ENCODE assay signal across 8 cellular contexts in genomic region chr12:115451785-115452736, GRCh38.
A peak's percentile ranks its signal among the peaks of the same experiment; 100 is the strongest.
DNase-seq lines count a peak whose midpoint lies in the region; ATAC-seq and TF ChIP-seq lines count a peak whose summit lies in the region.

No MANE protein-coding gene starts in this region.

- no TSS peak for BruUV-seq in Calu3 (replicated peaks; lab: Mats Ljungman, UMichigan)

- H3K27me3 Mint-ChIP-seq in Calu3 (ENCODE audit: unreplicated experiment): peaks cover 37% of the 10 kb centered on the region

- H3K4me3 Mint-ChIP-seq in Calu3 (ENCODE audit: low read depth, unreplicated experiment): peak overlapping the region; percentile 48

- H3K4me1 Mint-ChIP-seq in Calu3 (ENCODE audit: low read depth, unreplicated experiment): no peaks in the 10 kb centered on the region

- ATAC-seq in HG03103 (IDR thresholded peaks at IDR 0.05; ENCODE audit: low read depth, unreplicated experiment): peak; percentile 42
- ATAC-seq in SK-N-SH treated with all-trans-retinoic acid at 6 μM for 48 hours: peak; percentile 49
- peak in 3 of 4 donors; percentile 38 to 60 (median 53) for ATAC-seq in psoas muscle
- ATAC-seq in HG03025 (IDR thresholded peaks at IDR 0.05; ENCODE audit: low FRiP score, unreplicated experiment): no peak

- CTCF ChIA-PET in Calu3 (lab: Charles Lee): no interaction called here

- no peak overlapping the region for H3K27ac Mint-ChIP-seq in Calu3 (ENCODE audit: unreplicated experiment)

- H3K36me3 ChIP-seq in cardiac muscle cell (no peaks in the 10 kb centered on the region), psoas muscle (ENCODE audit: insufficient read depth in 1 of 2, low read depth in 1 of 2) (no peaks in the 10 kb centered on the region)

- H3K27ac ChIP-seq in cardiac muscle cell (peak overlapping the region; percentile 77), psoas muscle (peak overlapping the region; percentile 46)

- peak; percentile 24 for DNase-seq in Calu3
- DNase-seq in cardiac muscle cell (ENCODE audit: low read depth in 1 of 2, low spot score in 1 of 2): peak; percentile 27 to 94
- peak; percentile 41 to 50 for DNase-seq in psoas muscle
- no peak for DNase-seq in NCI-H2107 (lab: John Stamatoyannopoulos, UW)
- DNase-seq in NOMO-1 treated with DMSO at 0.1 percent for 48 hours (lab: John Stamatoyannopoulos, UW; ENCODE audit: unreplicated experiment): no peak

- no peaks in the 10 kb centered on the region for H3K36me3 Mint-ChIP-seq in Calu3 (ENCODE audit: insufficient read depth, unreplicated experiment)

- 3 to 8% (median 4%) methylated on average over 34 to 83 of the region's 83 CpGs for WGBS in psoas muscle, 3 donors

- no peaks in the 10 kb centered on the region for H3K9me3 ChIP-seq in cardiac muscle cell (ENCODE audit: low read depth)
- H3K9me3 ChIP-seq in psoas muscle: no peaks in the 10 kb centered on the region

- no peaks in the 10 kb centered on the region for H3K9me3 Mint-ChIP-seq in Calu3 (ENCODE audit: low read depth, unreplicated experiment)

- H3K4me1 ChIP-seq in cardiac muscle cell (ENCODE audit: low read depth) (peaks cover 31% of the 10 kb centered on the region), psoas muscle (no peaks in the 10 kb centered on the region)

- intact Hi-C loops in Calu3 (cut with micrococcal nuclease; ENCODE audit: unreplicated experiment) (no loop called here), psoas muscle (cut with DNase I) (no loop called here)

- H3K4me3 ChIP-seq in cardiac muscle cell (peak overlapping the region; percentile 26), psoas muscle (peak overlapping the region; percentile 59)

- H3K27me3 ChIP-seq in cardiac muscle cell: no peaks in the 10 kb centered on the region
- peaks cover 0 to 23% (median 2%) of the 10 kb centered on the region in 3 donors for H3K27me3 ChIP-seq in psoas muscle (ENCODE audit: insufficient read depth in 3 of 3, low read length in 2 of 3)

- TF ChIP-seq CTCF in Calu3 (IDR thresholded peaks at IDR 0.05; ENCODE audit: unreplicated experiment): no peak
- no peak for TF ChIP-seq CTCF in cardiac muscle cell (IDR thresholded peaks at IDR 0.05; ENCODE audit: low read depth, low read length)
- no peak for TF ChIP-seq CTCF in psoas muscle (IDR thresholded peaks at IDR 0.05)

TF ChIP-seq in SK-N-SH treated with all-trans-retinoic acid at 6 μM for 48 hours, 23 proteins besides CTCF, POLR2A, EP300 and RAD21:
- no peak for TF ChIP-seq ZNF70 (CRISPR knock-in tag; IDR thresholded peaks at IDR 0.05)
- no peak for TF ChIP-seq CSDC2 (CRISPR knock-in tag; IDR thresholded peaks at IDR 0.05)
- no peak for TF ChIP-seq TOX (CRISPR knock-in tag; IDR thresholded peaks at IDR 0.05; ENCODE audit: borderline replicate concordance)
- TF ChIP-seq, protein P1, sequence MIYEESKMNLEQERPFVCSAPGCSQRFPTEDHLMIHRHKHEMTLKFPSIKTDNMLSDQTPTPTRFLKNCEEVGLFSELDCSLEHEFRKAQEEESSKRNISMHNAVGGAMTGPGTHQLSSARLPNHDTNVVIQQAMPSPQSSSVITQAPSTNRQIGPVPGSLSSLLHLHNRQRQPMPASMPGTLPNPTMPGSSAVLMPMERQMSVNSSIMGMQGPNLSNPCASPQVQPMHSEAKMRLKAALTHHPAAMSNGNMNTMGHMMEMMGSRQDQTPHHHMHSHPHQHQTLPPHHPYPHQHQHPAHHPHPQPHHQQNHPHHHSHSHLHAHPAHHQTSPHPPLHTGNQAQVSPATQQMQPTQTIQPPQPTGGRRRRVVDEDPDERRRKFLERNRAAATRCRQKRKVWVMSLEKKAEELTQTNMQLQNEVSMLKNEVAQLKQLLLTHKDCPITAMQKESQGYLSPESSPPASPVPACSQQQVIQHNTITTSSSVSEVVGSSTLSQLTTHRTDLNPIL (CRISPR knock-in tag; IDR thresholded peaks at IDR 0.05; ENCODE audit: low read depth): no peak
- TF ChIP-seq RARB (CRISPR knock-in tag; IDR thresholded peaks at IDR 0.05): no peak
- TF ChIP-seq SNAI2 (CRISPR knock-in tag; IDR thresholded peaks at IDR 0.05): peak; percentile 52; the same call in 1 of the 2 replicates
- TF ChIP-seq ZFP30 (CRISPR knock-in tag; IDR thresholded peaks at IDR 0.05): no peak
- no peak for TF ChIP-seq TCF4 (CRISPR knock-in tag; IDR thresholded peaks at IDR 0.05; ENCODE audit: borderline replicate concordance)

Comparison
In these comparisons a context has a peak if more than half of its experiments do, and no peak if none do; other contexts are left out.
1. DNase-seq: peak in Calu3 (single experiment), cardiac muscle cell (2 of 2) and psoas muscle (2 of 2); none in NCI-H2107 (single experiment) and NOMO-1 treated with DMSO at 0.1 percent for 48 hours (single experiment).